Comparison of ENCODE assay signal across 9 cellular contexts in genomic region chr1:204418174-204419063, GRCh38. TPM values are rescaled to one million over a fixed set of nuclear protein-coding genes. Genes with fewer than 3 reads are reported as not detected.
A peak's percentile ranks its signal among the peaks of the same experiment; 100 is the strongest.
DNase-seq lines count a peak whose midpoint lies in the region; ATAC-seq and TF ChIP-seq lines count a peak whose summit lies in the region.
"Had no signal": no experiment of that assay in that cellular context is flagged by ENCODE, and none has a peak within 500 bp of the region (broad histone marks: within the 10 kb centered on the region; RNA-seq: fewer than 3 reads in every experiment).

No MANE protein-coding gene starts in this region.

- peaks cover 5% of the 10 kb centered on the region; the same call in 1 of the 2 replicates for H3K36me3 Mint-ChIP-seq in HFFc6 (ENCODE audit: low read depth)
- H3K36me3 Mint-ChIP-seq in mesothelial cell of epicardium = peaks cover 4% of the 10 kb centered on the region

- peak overlapping the region; percentile 86 for H3K4me3 Mint-ChIP-seq in HFFc6
- no peak overlapping the region for H3K4me3 Mint-ChIP-seq in mesothelial cell of epicardium

- H3K4me1 Mint-ChIP-seq in HFFc6 (ENCODE audit: low read depth) = peaks cover 55% of the 10 kb centered on the region
- peaks cover 33% of the 10 kb centered on the region for H3K4me1 Mint-ChIP-seq in mesothelial cell of epicardium

- DNase-seq in AG10803 (ENCODE audit: low read depth) = peak; percentile 57
- DNase-seq in HFFc6 = peak; percentile 73
- DNase-seq in astrocyte of the hippocampus (ENCODE audit: low read depth, low spot score) = peak; percentile 36
- DNase-seq in mesothelial cell of epicardium (ENCODE audit: low spot score in 2 of 2, unreplicated experiment in 2 of 2) = no peak
- no peak for DNase-seq in RKO (ENCODE audit: low spot score)
- DNase-seq in cerebellum (ENCODE audit: low spot score) = no peak
- no peak for DNase-seq in AML-193 (lab: John Stamatoyannopoulos, UW)
- DNase-seq: NCI-H2081 had no signal

- H3K4me3 ChIP-seq in AG10803 (ENCODE audit: low read length) = no peak overlapping the region; the same call in 1 of the 2 replicates

- ATAC-seq in GM19467 (IDR thresholded peaks at IDR 0.05; ENCODE audit: unreplicated experiment) = no peak

- no peaks in the 10 kb centered on the region for H3K9me3 Mint-ChIP-seq in HFFc6
- no peaks in the 10 kb centered on the region for H3K9me3 Mint-ChIP-seq in mesothelial cell of epicardium

- no peaks in the 10 kb centered on the region; the same call in 1 of the 2 replicates for H3K27me3 Mint-ChIP-seq in HFFc6 (ENCODE audit: insufficient read depth)
- no peaks in the 10 kb centered on the region for H3K27me3 Mint-ChIP-seq in mesothelial cell of epicardium (ENCODE audit: low read depth)

- H3K27ac Mint-ChIP-seq in HFFc6 = peak overlapping the region; percentile 98
- H3K27ac Mint-ChIP-seq in mesothelial cell of epicardium = peak overlapping the region; percentile 92

- TF ChIP-seq CTCF in AG10803 (conservative IDR thresholded peaks at IDR 0.05; ENCODE audit: low read length) (no peak), HFFc6 (IDR thresholded peaks at IDR 0.05) (no peak), mesothelial cell of epicardium (IDR thresholded peaks at IDR 0.05; ENCODE audit: unreplicated experiment) (no peak)

RNA-seq across cellular contexts. Expression of gene PPP1R15B, which starts 6.8 kb away (rescaled TPM):
- 10 to 100 TPM; 27.4 to 34.8 (median 30.9) TPM for total RNA-seq in HFFc6 (2021; fragmentation: NEBNext Ultra II Directional; extraction: Animal tissue kit (Norgen Biotek cat#: 25700))
- total RNA-seq in mesothelial cell of epicardium (56.2 to 57.5 TPM (median 57.5 TPM) in 3 replicates), cerebellum (29.7 TPM)

RNA-seq across cellular contexts. Expression of gene PLEKHA6, which starts 58.7 kb away (rescaled TPM):
- 1 to 10 TPM; 1.3 to 2.4 (median 1.5) TPM for total RNA-seq in HFFc6 (2021; fragmentation: NEBNext Ultra II Directional; extraction: Animal tissue kit (Norgen Biotek cat#: 25700))
- 29.7 to 34.0 TPM (median 32.2 TPM) in 3 replicates for total RNA-seq in mesothelial cell of epicardium
- total RNA-seq in cerebellum = 13.6 TPM

Comparison
In these comparisons a context has a peak if more than half of its experiments do, and no peak if none do; other contexts are left out.
1. DNase-seq: peak in AG10803 (single experiment), HFFc6 (single experiment) and astrocyte of the hippocampus (single experiment); none in mesothelial cell of epicardium (0 of 2), RKO (single experiment), cerebellum (single experiment) and AML-193 (0 of 2).